In the genomic region with DNA sequence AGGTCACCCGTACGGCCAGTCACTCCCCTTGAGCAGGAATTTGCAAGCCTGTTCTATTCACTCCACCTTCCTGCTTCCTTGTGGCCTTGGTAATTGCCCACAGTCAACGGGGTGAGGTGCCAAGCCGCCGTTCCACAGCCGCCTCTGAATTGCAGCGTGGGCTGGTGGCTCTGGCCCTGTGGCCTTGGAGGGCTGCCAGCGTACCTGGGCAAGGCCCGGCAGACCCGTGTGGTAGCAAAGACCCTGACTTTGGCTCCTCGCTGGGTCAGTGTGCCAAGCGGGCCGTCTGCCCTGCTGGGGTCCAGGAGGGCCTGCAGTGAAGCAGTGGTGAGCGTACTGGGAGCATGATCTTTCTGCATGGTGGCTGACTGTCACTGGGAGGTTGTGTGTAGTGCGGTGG, we compare ENCODE assay signal across 13 cellular contexts. TPM values are rescaled to one million over a fixed set of nuclear protein-coding genes. Genes with fewer than 3 reads are reported as not detected.
DNase-seq lines count a peak whose midpoint lies in the region; ATAC-seq, FAIRE-seq and TF ChIP-seq lines count a peak whose summit lies in the region.
"Had no signal": no experiment of that assay in that cellular context is flagged by ENCODE, and none has a peak within 500 bp of the region (broad histone marks: within the 10 kb centered on the region; RNA-seq: fewer than 3 reads in every experiment).

No MANE protein-coding gene starts in this region.

- no peak for TF ChIP-seq EP300 in HepG2 (IDR thresholded peaks at IDR 0.05; ENCODE audit: low read depth in 2 of 2, low read length in 2 of 2)
- no peak for TF ChIP-seq EP300 in HepG2 (CRISPR knock-in tag; IDR thresholded peaks at IDR 0.05; ENCODE audit: borderline replicate concordance)

- FAIRE-seq in HepG2 (lab: Jason Lieb, UNC): no peak

- peak overlapping the region; percentile 93 for H3K27ac Mint-ChIP-seq in activated naive CD8-positive, alpha-beta T cell treated with anti-CD3 and anti-CD28 coated beads, Interleukin-2, amount 50 U/mL, for 24 hours

- peaks cover 24% of the 10 kb centered on the region for H3K36me3 Mint-ChIP-seq in activated naive CD8-positive, alpha-beta T cell treated with anti-CD3 and anti-CD28 coated beads, Interleukin-2, amount 50 U/mL, for 24 hours (ENCODE audit: low read depth)

- H2AFZ ChIP-seq in MM.1S (ENCODE audit: low read length) (no peak overlapping the region), HepG2 (ENCODE audit: low read length) (no peak overlapping the region)

- H3K9me2 ChIP-seq in MM.1S (replicated peaks; ENCODE audit: insufficient read depth, low read length): no peaks in the 10 kb centered on the region

- ATAC-seq in activated naive CD8-positive, alpha-beta T cell treated with anti-CD3 and anti-CD28 coated beads, Interleukin-2, amount 50 U/mL, for 24 hours: no peak
- ATAC-seq in HepG2: no peak
- no peak for ATAC-seq in GM18519 (IDR thresholded peaks at IDR 0.05; ENCODE audit: low FRiP score, unreplicated experiment)
- no peak for ATAC-seq in omental fat pad (ENCODE audit: low FRiP score)

- peaks cover 17% of the 10 kb centered on the region for H3F3A ChIP-seq in MM.1S (ENCODE audit: insufficient read depth, low read length)

- H3K9me3 ChIP-seq in MM.1S (replicated peaks; ENCODE audit: insufficient read depth, low read length): no peaks in the 10 kb centered on the region
- no peaks in the 10 kb centered on the region for H3K9me3 ChIP-seq in HepG2 (ENCODE audit: low read length)
- no peaks in the 10 kb centered on the region for H3K9me3 ChIP-seq in spleen
- H3K9me3 ChIP-seq: ovary, uterus had no signal

- H3K79me2 ChIP-seq in MM.1S (ENCODE audit: low read length) (peaks cover 74% of the 10 kb centered on the region), HepG2 (ENCODE audit: insufficient read depth, low read length) (peaks cover 71% of the 10 kb centered on the region)

- H3K9me3 Mint-ChIP-seq in activated naive CD8-positive, alpha-beta T cell treated with anti-CD3 and anti-CD28 coated beads, Interleukin-2, amount 50 U/mL, for 24 hours: no peaks in the 10 kb centered on the region

- H3K4me3 Mint-ChIP-seq in activated naive CD8-positive, alpha-beta T cell treated with anti-CD3 and anti-CD28 coated beads, Interleukin-2, amount 50 U/mL, for 24 hours: no peak overlapping the region

- H4K20me1 ChIP-seq in MM.1S (ENCODE audit: insufficient read depth, low read length): no peaks in the 10 kb centered on the region
- H4K20me1 ChIP-seq in HepG2 (ENCODE audit: insufficient read depth, low read length): 0 out of 2 replicates have a peak, but pooled peaks cover 5% of the 10 kb centered on the region

- no peak overlapping the region for H3K4me3 ChIP-seq in MM.1S (ENCODE audit: low read length)
- no peak overlapping the region for H3K4me3 ChIP-seq in HepG2 (replicated peaks in 1 of 3; ENCODE audit: insufficient read depth in 1 of 3, low read depth in 2 of 3, low read length in 3 of 3)
- H3K4me3 ChIP-seq in spleen: peak overlapping the region in 1 of 8 donors; percentile 59
- H3K4me3 ChIP-seq: ovary, uterus had no signal

- intact Hi-C loops in HepG2 (cut with micrococcal nuclease; ENCODE audit: unreplicated experiment): no loop called here
- intact Hi-C loops in spleen (cut with DNase I; ENCODE audit: low total_unique reads): no loop called here

- H3K27me3 Mint-ChIP-seq in activated naive CD8-positive, alpha-beta T cell treated with anti-CD3 and anti-CD28 coated beads, Interleukin-2, amount 50 U/mL, for 24 hours: peaks cover 2% of the 10 kb centered on the region

- H3K27ac ChIP-seq in MM.1S (ENCODE audit: low read length) (peak overlapping the region; percentile 99; the same call in 1 of the 2 replicates), HepG2 (ENCODE audit: extremely low read length, insufficient read depth, low read length) (no peak overlapping the region), spleen (peak overlapping the region; percentile 72 to 98 (median 96))
- H3K27ac ChIP-seq: ovary had no signal

- H3K27me3 ChIP-seq in MM.1S (replicated peaks; ENCODE audit: insufficient read depth, low read length): no peaks in the 10 kb centered on the region
- no peaks in the 10 kb centered on the region for H3K27me3 ChIP-seq in HepG2 (ENCODE audit: control insufficient read depth in 1 of 2, insufficient read depth in 2 of 2, low read length in 2 of 2)
- H3K27me3 ChIP-seq in spleen (replicated peaks in 1 of 7): no peaks in the 10 kb centered on the region
- H3K27me3 ChIP-seq: ovary, uterus had no signal

- H3K9ac ChIP-seq in MM.1S (ENCODE audit: low read length) (no peak overlapping the region), HepG2 (ENCODE audit: insufficient read depth, low read depth, low read length) (no peak overlapping the region)

- 83% methylated on average over 13 of the region's 15 CpGs for WGBS in HepG2 (ENCODE audit: low lambda C conversion rate)
- WGBS in spleen, 5 donors: 36 to 64% (median 54%) methylated on average over 13 to 15 of the region's 15 CpGs

- peak overlapping the region; percentile 34; the same call in 1 of the 2 replicates for H3K4me2 ChIP-seq in MM.1S (ENCODE audit: low read depth, low read length)
- no peak overlapping the region for H3K4me2 ChIP-seq in HepG2 (ENCODE audit: low read depth, low read length)

- H3K36me3 ChIP-seq in MM.1S (replicated peaks; ENCODE audit: insufficient read depth, low read length): no peaks in the 10 kb centered on the region
- H3K36me3 ChIP-seq in HepG2 (replicated peaks in 1 of 2; ENCODE audit: control insufficient read depth in 1 of 2, insufficient read depth in 2 of 2, low read length in 2 of 2): peaks cover 6 to 31% of the 10 kb centered on the region in 2 experiments; a peak in 4 of 5 replicates
- H3K36me3 ChIP-seq in spleen: peaks cover 0 to 44% (median 3%) of the 10 kb centered on the region in 6 donors
- H3K36me3 ChIP-seq: ovary, uterus had no signal

- DNase-seq in MM.1S (no peak), HepG2 (ENCODE audit: low spot score) (no peak), spleen (no peak), DMS53 treated with DMSO at 0.1 percent for 48 hours (lab: John Stamatoyannopoulos, UW; ENCODE audit: unreplicated experiment) (no peak), omental fat pad (ENCODE audit: low spot score) (no peak)
- no peak for DNase-seq in activated naive CD8-positive, alpha-beta T cell treated with anti-CD3 and anti-CD28 coated beads, Interleukin-2, amount 50 U/mL, for 24 hours
- DNase-seq: activated CD8-positive, alpha-beta memory T cell treated with anti-CD3 and anti-CD28 coated beads, Interleukin-2, amount 50 U/mL, for 4 hours; DMS79; NCI-H524 treated with DMSO at 0.1 percent for 48 hours; SW 1271; uterus had no signal

- CTCF ChIA-PET in HepG2 (lab: Yijun Ruan, JAX; ENCODE audit: low intra/inter-chr PET ratio, low total read pairs): no interaction called here

- peaks cover 82% of the 10 kb centered on the region for H3K4me1 Mint-ChIP-seq in activated naive CD8-positive, alpha-beta T cell treated with anti-CD3 and anti-CD28 coated beads, Interleukin-2, amount 50 U/mL, for 24 hours

- no peak for TF ChIP-seq RAD21 in HepG2 (CRISPR knock-in tag; IDR thresholded peaks at IDR 0.05)

- BruUV-seq in HepG2 (replicated peaks; lab: Mats Ljungman, UMichigan): no TSS peak

- TF ChIP-seq CTCF in MM.1S (IDR thresholded peaks at IDR 0.05; ENCODE audit: low read length) (no peak), HepG2 (CRISPR knock-in tag; IDR thresholded peaks at IDR 0.05) (no peak), spleen (IDR thresholded peaks at IDR 0.05 in 8 of 11, conservative IDR thresholded peaks at IDR 0.05 in 3 of 11) (no peak), omental fat pad (IDR thresholded peaks at IDR 0.05) (no peak)

- POLR2A ChIA-PET in HepG2 (lab: Yijun Ruan, JAX): no interaction called here

- H3K4me1 ChIP-seq in MM.1S (ENCODE audit: low read length): peaks cover 28% of the 10 kb centered on the region
- H3K4me1 ChIP-seq in HepG2 (ENCODE audit: insufficient read depth, low read length): peaks cover 52% of the 10 kb centered on the region
- peaks cover 55 to 90% (median 77%) of the 10 kb centered on the region in 6 donors for H3K4me1 ChIP-seq in spleen

- in situ Hi-C loops in HepG2 (cut with HindIII; ENCODE audit: extremely low pct_ligation_motif_present, low pct_unique_long_range_greater_than_20kb): no loop called here

- TF ChIP-seq POLR2A in HepG2 (IDR thresholded peaks at IDR 0.05; ENCODE audit: insufficient read depth in 1 of 2, low read depth in 2 of 2, low read length in 2 of 2): 0 out of 4 replicates have a peak, but pooled peaks of 1 of the 2 experiments have one; percentile 9
- TF ChIP-seq POLR2A in spleen (IDR thresholded peaks at IDR 0.05): no peak

RNA-seq across cellular contexts. Expression of gene BANP, which starts 3.6 kb away (rescaled TPM):
- total RNA-seq in HepG2 (2016; rRNA removed; fragmentation: Illumina TruSeq; extraction: Trizol) (13.0 and 20.2 TPM in 2 replicates), spleen (10 to 100 TPM; 33.7 to 57.1 (median 50.0) TPM), omental fat pad (10 to 100 TPM; 20.5 to 35.8 (median 24.6) TPM)
- total RNA-seq in HepG2 (2016; cell fraction: cytosol; rRNA removed; fragmentation: Illumina TruSeq; extraction: Trizol; ENCODE audit: low read depth): 63.3 and 63.4 TPM in 2 replicates
- total RNA-seq in HepG2 (2016; cell fraction: insoluble cytoplasmic fraction; rRNA removed; fragmentation: Illumina TruSeq; extraction: Trizol): 11.2 and 21.0 TPM in 2 replicates
- total RNA-seq in HepG2 (2016; cell fraction: membrane; rRNA removed; fragmentation: Illumina TruSeq; extraction: Trizol): 26.8 and 28.3 TPM in 2 replicates
- 25.5 and 26.4 TPM in 2 replicates for total RNA-seq in HepG2 (2016; cell fraction: nucleus; rRNA removed; fragmentation: Illumina TruSeq; extraction: Trizol)
- polyA plus RNA-seq in HepG2 (2011; rRNA removed) (23.8 and 24.6 TPM in 2 replicates), spleen (10 to 100 TPM; 15.9 to 27.5 (median 25.0) TPM)
- 21.1 and 26.1 TPM in 2 replicates for polyA plus RNA-seq in HepG2 (2011; cell fraction: cytosol; rRNA removed)
- 58.9 and 72.7 TPM in 2 replicates for polyA plus RNA-seq in HepG2 (2011; cell fraction: nucleus; rRNA removed)
- polyA plus RNA-seq in HepG2 (2012): 16.2 and 18.3 TPM in 2 replicates
- 6.1 and 6.3 TPM in 2 replicates for polyA plus RNA-seq in HepG2 (2016; cell fraction: cytosol; fragmentation: Illumina TruSeq; extraction: Trizol; ENCODE audit: low read depth)
- 10.3 and 13.0 TPM in 2 replicates for polyA plus RNA-seq in HepG2 (2016; cell fraction: insoluble cytoplasmic fraction; fragmentation: Illumina TruSeq; extraction: Trizol; ENCODE audit: low read depth)
- polyA plus RNA-seq in HepG2 (2016; cell fraction: membrane; fragmentation: Illumina TruSeq; extraction: Trizol; ENCODE audit: low read depth): 7.4 and 8.4 TPM in 2 replicates
- 24.7 and 27.2 TPM in 2 replicates for polyA plus RNA-seq in HepG2 (2016; cell fraction: nucleus; fragmentation: Illumina TruSeq; extraction: Trizol; ENCODE audit: insufficient read depth, low read depth)
- polyA minus RNA-seq in HepG2 (2011; rRNA and poly(A)+ RNA removed; ENCODE audit: low replicate concordance): 44.9 and 76.3 TPM in 2 replicates
- 24.6 and 25.1 TPM in 2 replicates for polyA minus RNA-seq in HepG2 (2011; cell fraction: cytosol; rRNA and poly(A)+ RNA removed)
- 76.5 and 78.6 TPM in 2 replicates for polyA minus RNA-seq in HepG2 (2011; cell fraction: nucleus; rRNA and poly(A)+ RNA removed)

RNA-seq across cellular contexts. Expression of gene CA5A, which starts 18.5 kb away (rescaled TPM):
- total RNA-seq in HepG2 (2016; rRNA removed; fragmentation: Illumina TruSeq; extraction: Trizol) (85.7 and 106 TPM in 2 replicates), spleen (not detected), omental fat pad (not detected)
- total RNA-seq in HepG2 (2016; cell fraction: cytosol; rRNA removed; fragmentation: Illumina TruSeq; extraction: Trizol; ENCODE audit: low read depth): 32.7 and 37.9 TPM in 2 replicates
- 85.8 and 97.2 TPM in 2 replicates for total RNA-seq in HepG2 (2016; cell fraction: insoluble cytoplasmic fraction; rRNA removed; fragmentation: Illumina TruSeq; extraction: Trizol)
- 29.8 and 38.9 TPM in 2 replicates for total RNA-seq in HepG2 (2016; cell fraction: membrane; rRNA removed; fragmentation: Illumina TruSeq; extraction: Trizol)
- total RNA-seq in HepG2 (2016; cell fraction: nucleus; rRNA removed; fragmentation: Illumina TruSeq; extraction: Trizol): 97.3 and 115 TPM in 2 replicates
- polyA plus RNA-seq in HepG2 (2011; rRNA removed) (66.8 and 70.0 TPM in 2 replicates), spleen (not detected)
- polyA plus RNA-seq in HepG2 (2011; cell fraction: cytosol; rRNA removed): 69.7 and 71.1 TPM in 2 replicates
- polyA plus RNA-seq in HepG2 (2011; cell fraction: nucleus; rRNA removed): 186 and 199 TPM in 2 replicates
- polyA plus RNA-seq in HepG2 (2012): 44.2 and 48.2 TPM in 2 replicates
- polyA plus RNA-seq in HepG2 (2016; cell fraction: cytosol; fragmentation: Illumina TruSeq; extraction: Trizol; ENCODE audit: low read depth): 21.5 and 23.0 TPM in 2 replicates
- polyA plus RNA-seq in HepG2 (2016; cell fraction: insoluble cytoplasmic fraction; fragmentation: Illumina TruSeq; extraction: Trizol; ENCODE audit: low read depth): 68.8 and 71.9 TPM in 2 replicates
- 18.4 and 18.5 TPM in 2 replicates for polyA plus RNA-seq in HepG2 (2016; cell fraction: membrane; fragmentation: Illumina TruSeq; extraction: Trizol; ENCODE audit: low read depth)
- polyA plus RNA-seq in HepG2 (2016; cell fraction: nucleus; fragmentation: Illumina TruSeq; extraction: Trizol; ENCODE audit: insufficient read depth, low read depth): 127 and 130 TPM in 2 replicates
- 132 TPM in 1 of 2 replicates, not detected in the other for polyA minus RNA-seq in HepG2 (2011; rRNA and poly(A)+ RNA removed; ENCODE audit: low replicate concordance)
- polyA minus RNA-seq in HepG2 (2011; cell fraction: cytosol; rRNA and poly(A)+ RNA removed): 12.6 and 15.9 TPM in 2 replicates
- polyA minus RNA-seq in HepG2 (2011; cell fraction: nucleus; rRNA and poly(A)+ RNA removed): 114 and 132 TPM in 2 replicates
- total RNA-seq: ovary, uterus had no signal

Comparison
In these comparisons a context has a peak if more than half of its experiments do, and no peak if none do; other contexts are left out.
1. RNA of gene CA5A, which starts 18.5 kb away (total RNA-seq): 29.8 to 115 TPM in HepG2; not detected in spleen and not detected in omental fat pad; every median in the first group is over 10 times any median in the second.